ENCODE assay signal across 22 cellular contexts in the genomic region with DNA sequence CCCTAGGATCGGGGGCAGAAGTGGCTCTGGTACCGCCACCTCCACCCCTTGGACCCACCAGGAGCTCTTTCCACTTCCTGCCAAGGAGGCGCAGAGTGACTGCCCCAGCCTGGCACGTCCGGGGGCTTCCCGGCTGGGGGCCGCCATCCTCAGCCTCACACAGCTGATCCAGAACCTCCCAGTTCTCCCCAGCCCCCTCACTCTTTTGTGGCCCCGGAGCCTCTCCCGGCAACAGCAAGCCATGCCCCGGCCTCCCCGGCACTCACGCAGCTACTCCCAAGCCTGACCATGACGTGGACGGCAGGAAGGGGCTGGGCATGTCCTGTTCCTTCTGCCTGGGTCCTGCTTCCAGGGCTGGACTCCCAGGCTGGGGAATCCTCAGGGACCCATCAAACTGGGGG. TPM values are rescaled to one million over a fixed set of nuclear protein-coding genes. Genes with fewer than 3 reads are reported as not detected.
A peak's percentile ranks its signal among the peaks of the same experiment; 100 is the strongest.
DNase-seq lines count a peak whose midpoint lies in the region; ATAC-seq and TF ChIP-seq lines count a peak whose summit lies in the region.
"Had no signal": no experiment of that assay in that cellular context is flagged by ENCODE, and none has a peak within 500 bp of the region (broad histone marks: within the 10 kb centered on the region; RNA-seq: fewer than 3 reads in every experiment).

No MANE protein-coding gene starts in this region.

- H2AFZ ChIP-seq in HCT116 (ENCODE audit: low read depth, low read length, poor library complexity, severe bottlenecking): no peak overlapping the region
- H2AFZ ChIP-seq: neural progenitor cell had no signal

- POLR2A ChIA-PET in HCT116 (lab: Charles Lee): interaction anchor here (0.6 kb wide), 1 partner anchor 97 kb away, joined by 4 read pairs; no protein-coding TSS in a partner anchor

- RAD21 ChIA-PET in HCT116 (lab: Charles Lee; ENCODE audit: low non-redundant PET in 1 of 2, low total read pairs in 2 of 2, uncharacterized antibody in 2 of 2, unreplicated experiment in 2 of 2): no interaction called here

- no peaks in the 10 kb centered on the region for H3K27me3 ChIP-seq in BLaER1 treated with 17β-estradiol and CSF1 and Interleukin-3, amounts not matched to agents 10 nM and 100 nM
- H3K27me3 ChIP-seq in HCT116 (ENCODE audit: insufficient read depth, low read length) (no peaks in the 10 kb centered on the region), left ventricle myocardium inferior (ENCODE audit: low read depth) (peaks cover 39% of the 10 kb centered on the region), neutrophil (no peaks in the 10 kb centered on the region)

- H3K4me1 ChIP-seq in BLaER1 treated with 17β-estradiol and CSF1 and Interleukin-3, amounts not matched to agents 10 nM and 100 nM: peaks cover 90 to 100% (median 100%) of the 10 kb centered on the region in 10 experiments
- peaks cover 32 to 63% of the 10 kb centered on the region in 2 experiments for H3K4me1 ChIP-seq in HCT116 (ENCODE audit: control insufficient read depth in 1 of 2, insufficient read depth in 2 of 2, low read length in 2 of 2)
- peaks cover 14% of the 10 kb centered on the region for H3K4me1 ChIP-seq in left ventricle myocardium inferior
- H3K4me1 ChIP-seq in neutrophil (ENCODE audit: control insufficient read depth in 1 of 2, insufficient read depth in 1 of 2, low read depth in 1 of 2, low read length in 1 of 2): peaks cover 55 to 61% of the 10 kb centered on the region in 2 experiments
- H3K4me1 ChIP-seq: neural progenitor cell had no signal

- CTCF ChIA-PET in HCT116 (lab: Charles Lee): no interaction called here

- TF ChIP-seq CTCF in HCT116 (IDR thresholded peaks at IDR 0.05 in 2 of 3, conservative IDR thresholded peaks at IDR 0.05 in 1 of 3; ENCODE audit: borderline replicate concordance in 1 of 3, insufficient read depth in 1 of 3, low read depth in 2 of 3, low read length in 2 of 3): no peak
- no peak for TF ChIP-seq CTCF in left ventricle myocardium inferior (IDR thresholded peaks at IDR 0.05; ENCODE audit: borderline replicate concordance)
- no peak for TF ChIP-seq CTCF in neutrophil (IDR thresholded peaks at IDR 0.05)

- ATAC-seq in HCT116 (no peak), GM21825 (IDR thresholded peaks at IDR 0.05; ENCODE audit: unreplicated experiment) (no peak), HG03571 (IDR thresholded peaks at IDR 0.05; ENCODE audit: unreplicated experiment) (no peak)
- ATAC-seq: activated CD4-positive, CD25-positive, alpha-beta regulatory T cell treated with anti-CD3 and anti-CD28 coated beads, Interleukin-2, amount 50 U/mL, for 24 hours; activated CD8-positive, alpha-beta memory T cell treated with anti-CD3 and anti-CD28 coated beads, Interleukin-2, amount 10 ng/mL, durations not matched to agents 7 days and 5 days; stimulated activated memory B cell treated with anti-CD40 and anti-IgM and Interleukin-4, amounts not matched to agents 10 μg/mL and 1 μg/mL and 100 μg/mL, for 72 hours had no signal

- H3K9ac ChIP-seq in BLaER1 treated with 17β-estradiol and CSF1 and Interleukin-3, amounts not matched to agents 10 nM and 100 nM: peak overlapping the region in 5 of 11 experiments; percentile 39 to 56 (median 42); a peak in 9 of 22 replicates
- no peak overlapping the region for H3K9ac ChIP-seq in HCT116 (ENCODE audit: low read length)
- H3K9ac ChIP-seq: neural progenitor cell had no signal

- TF ChIP-seq RAD21 in HCT116 (IDR thresholded peaks at IDR 0.05; ENCODE audit: low read depth): no peak

- DNase-seq in HCT116 (ENCODE audit: low read depth, low spot score): no peak
- DNase-seq in left ventricle myocardium inferior: peak; percentile 20
- no peak for DNase-seq in hippocampal formation (lab: John Stamatoyannopoulos, UW)
- DNase-seq: activated CD4-positive, alpha-beta T cell treated with anti-CD3 and anti-CD28 coated beads, Interleukin-2, amount 50 U/mL, for 4 hours; activated CD8-positive, alpha-beta memory T cell treated with anti-CD3 and anti-CD28 coated beads, Interleukin-2, amount 10 ng/mL, durations not matched to agents 7 days and 5 days; activated T-cell treated with anti-CD3 and anti-CD28 coated beads, Interleukin-2, amount 50 U/mL, for 48 hours; DND-41; kidney glomerular epithelial cell; mesenchymal stem cell; NCI-H1694 treated with DMSO at 0.1 percent for 48 hours; NCI-H446 treated with DMSO at 0.1 percent for 48 hours had no signal

- peak overlapping the region in 1 of 10 experiments; percentile 7; a peak in 1 of 20 replicates for H3K4me3 ChIP-seq in BLaER1 treated with 17β-estradiol and CSF1 and Interleukin-3, amounts not matched to agents 10 nM and 100 nM
- H3K4me3 ChIP-seq in HCT116 (replicated peaks in 1 of 2; ENCODE audit: low read depth in 1 of 2, low read length in 2 of 2): no peak overlapping the region
- peak overlapping the region; percentile 40 for H3K4me3 ChIP-seq in left ventricle myocardium inferior
- H3K4me3 ChIP-seq in neutrophil (ENCODE audit: low read depth in 1 of 2, low read length in 1 of 2): peak overlapping the region; percentile 27 to 48
- H3K4me3 ChIP-seq: K562, neural progenitor cell, SK-N-MC had no signal

- H3K9me2 ChIP-seq in HCT116 (ENCODE audit: insufficient read depth): no peaks in the 10 kb centered on the region

- no peaks in the 10 kb centered on the region for H4K20me1 ChIP-seq in BLaER1 treated with 17β-estradiol and CSF1 and Interleukin-3, amounts not matched to agents 10 nM and 100 nM
- no peaks in the 10 kb centered on the region for H4K20me1 ChIP-seq in HCT116 (ENCODE audit: insufficient read depth)

- H3K36me3 ChIP-seq in BLaER1 treated with 17β-estradiol and CSF1 and Interleukin-3, amounts not matched to agents 10 nM and 100 nM: no peaks in the 10 kb centered on the region
- H3K36me3 ChIP-seq in HCT116 (ENCODE audit: control insufficient read depth in 1 of 2, insufficient read depth in 2 of 2, low read length in 2 of 2) (no peaks in the 10 kb centered on the region), left ventricle myocardium inferior (no peaks in the 10 kb centered on the region), neutrophil (no peaks in the 10 kb centered on the region)
- H3K36me3 ChIP-seq: neural progenitor cell had no signal

- BruUV-seq in HCT116 (replicated peaks; lab: Mats Ljungman, UMichigan): no TSS peak

- H3K4me2 ChIP-seq in BLaER1 treated with 17β-estradiol and CSF1 and Interleukin-3, amounts not matched to agents 10 nM and 100 nM: peak overlapping the region; percentile 80 to 96 (median 88)
- H3K4me2 ChIP-seq in HCT116 (ENCODE audit: low read length): peak overlapping the region; percentile 63; the same call in 1 of the 2 replicates
- H3K4me2 ChIP-seq: neural progenitor cell had no signal

- H3K9me3 ChIP-seq in BLaER1 treated with 17β-estradiol and CSF1 and Interleukin-3, amounts not matched to agents 10 nM and 100 nM (replicated peaks in 1 of 11): no peaks in the 10 kb centered on the region
- H3K9me3 ChIP-seq in HCT116 (ENCODE audit: control insufficient read depth in 1 of 2, insufficient read depth in 1 of 2, low read depth in 1 of 2, low read length in 2 of 2) (no peaks in the 10 kb centered on the region), left ventricle myocardium inferior (replicated peaks) (no peaks in the 10 kb centered on the region), neutrophil (no peaks in the 10 kb centered on the region)

- intact Hi-C loops in HCT116 (cut with micrococcal nuclease) (loop anchor here (5.0 kb wide), 1 partner anchor 233 kb away; a partner anchor contains a TSS), left ventricle myocardium inferior (cut with micrococcal nuclease) (no loop called here)

- peaks cover 59% of the 10 kb centered on the region; the same call in 1 of the 2 replicates for H3K79me2 ChIP-seq in HCT116 (ENCODE audit: insufficient read depth, low read length)

- peak overlapping the region in 9 of 11 experiments; percentile 81 to 97 (median 86); a peak in 18 of 22 replicates for H3K27ac ChIP-seq in BLaER1 treated with 17β-estradiol and CSF1 and Interleukin-3, amounts not matched to agents 10 nM and 100 nM
- H3K27ac ChIP-seq in HCT116 (ENCODE audit: low read depth, low read length) (no peak overlapping the region), left ventricle myocardium inferior (replicated peaks) (peak overlapping the region; percentile 19), neutrophil (peak overlapping the region; percentile 76)
- H3K27ac ChIP-seq: neural progenitor cell, SK-N-MC had no signal

- no peak for TF ChIP-seq POLR2A in HCT116 (IDR thresholded peaks at IDR 0.05; ENCODE audit: borderline replicate concordance, extremely low read depth, insufficient read depth, insufficient read length)

TF ChIP-seq in HCT116, 20 proteins besides CTCF, POLR2A, EP300 and RAD21 (continues in another document):
- TF ChIP-seq JUND (IDR thresholded peaks at IDR 0.05) (no peak), TCF7L2 (IDR thresholded peaks at IDR 0.05; ENCODE audit: borderline replicate concordance, extremely low read depth, insufficient read depth, insufficient read length) (no peak), SRF (IDR thresholded peaks at IDR 0.05; ENCODE audit: low read depth) (no peak)
- TF ChIP-seq, protein P1, sequence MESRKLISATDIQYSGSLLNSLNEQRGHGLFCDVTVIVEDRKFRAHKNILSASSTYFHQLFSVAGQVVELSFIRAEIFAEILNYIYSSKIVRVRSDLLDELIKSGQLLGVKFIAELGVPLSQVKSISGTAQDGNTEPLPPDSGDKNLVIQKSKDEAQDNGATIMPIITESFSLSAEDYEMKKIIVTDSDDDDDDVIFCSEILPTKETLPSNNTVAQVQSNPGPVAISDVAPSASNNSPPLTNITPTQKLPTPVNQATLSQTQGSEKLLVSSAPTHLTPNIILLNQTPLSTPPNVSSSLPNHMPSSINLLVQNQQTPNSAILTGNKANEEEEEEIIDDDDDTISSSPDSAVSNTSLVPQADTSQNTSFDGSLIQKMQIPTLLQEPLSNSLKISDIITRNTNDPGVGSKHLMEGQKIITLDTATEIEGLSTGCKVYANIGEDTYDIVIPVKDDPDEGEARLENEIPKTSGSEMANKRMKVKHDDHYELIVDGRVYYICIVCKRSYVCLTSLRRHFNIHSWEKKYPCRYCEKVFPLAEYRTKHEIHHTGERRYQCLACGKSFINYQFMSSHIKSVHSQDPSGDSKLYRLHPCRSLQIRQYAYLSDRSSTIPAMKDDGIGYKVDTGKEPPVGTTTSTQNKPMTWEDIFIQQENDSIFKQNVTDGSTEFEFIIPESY (IDR thresholded peaks at IDR 0.05; ENCODE audit: extremely low read depth, insufficient replicate concordance, low read length): no peak

RNA-seq across cellular contexts. Expression of a gene that starts 17.1 kb away (rescaled TPM):
- total RNA-seq in HCT116 (2021; ENCODE audit: unreplicated experiment) (19.2 TPM), left ventricle myocardium inferior (0.05 TPM)
- polyA plus RNA-seq in HCT116 (2012): 9.9 and 10.1 TPM in 2 replicates
- total RNA-seq: fibroblast of villous mesenchyme had no signal
- polyA plus RNA-seq: AG04450 had no signal

RNA-seq across cellular contexts. Expression of a gene that starts 19.5 kb away (rescaled TPM):
- total RNA-seq in HCT116 (2021; ENCODE audit: unreplicated experiment): 51.4 TPM
- 43.0 and 45.5 TPM in 2 replicates for polyA plus RNA-seq in HCT116 (2012)
- total RNA-seq in left ventricle myocardium inferior: 12.7 TPM

RNA-seq across cellular contexts. Expression of a gene that starts 44.6 kb away (rescaled TPM):
- total RNA-seq in HCT116 (2021; ENCODE audit: unreplicated experiment) (25.6 TPM), left ventricle myocardium inferior (54.0 TPM)
- 17.6 and 18.6 TPM in 2 replicates for polyA plus RNA-seq in HCT116 (2012)

RNA-seq across cellular contexts. Expression of a gene that starts 58.1 kb away (rescaled TPM):
- 47.6 TPM for total RNA-seq in HCT116 (2021; ENCODE audit: unreplicated experiment)
- 34.0 and 43.9 TPM in 2 replicates for polyA plus RNA-seq in HCT116 (2012)
- 9.5 TPM for total RNA-seq in left ventricle myocardium inferior

Comparison
In these comparisons a context has a peak if more than half of its experiments do, and no peak if none do; other contexts are left out.
1. H3K4me3 ChIP-seq: peak in left ventricle myocardium inferior (single experiment) and neutrophil (2 of 2); none in HCT116 (0 of 2).
2. RNA of a gene that starts 17.1 kb away (total RNA-seq): 19.2 TPM in HCT116 (single experiment); 0.05 TPM in left ventricle myocardium inferior (single experiment); every median in the first group is over 10 times any median in the second.